ENCODE assay signal across 29 cellular contexts in genomic region chr1:235545294-235545930, GRCh38.
"Had no signal": no experiment of that assay in that cellular context is flagged by ENCODE, and none has a peak within 500 bp of the region (broad histone marks: within the 10 kb centered on the region; RNA-seq: fewer than 3 reads in every experiment).

No MANE protein-coding gene starts in this region.

- H3K27ac ChIP-seq: adrenal gland, KMS-11, Peyer's patch, VCaP had no signal

- H3K27me3 ChIP-seq: adrenal gland, Peyer's patch had no signal

- ATAC-seq: activated CD8-positive, alpha-beta T cell treated with anti-CD3 and anti-CD28 coated beads, Interleukin-2, amount 10 ng/mL, durations not matched to agents 7 days and 5 days; activated naive CD4-positive, alpha-beta T cell treated with anti-CD3 and anti-CD28 coated beads, Interleukin-2, amount 50 U/mL, for 72 hours; PC-3; SK-N-SH treated with all-trans-retinoic acid at 6 μM for 48 hours; T-cell; T-helper 17 cell had no signal

- H3K9ac ChIP-seq: KMS-11 had no signal

- H3K4me2 ChIP-seq: KMS-11 had no signal

- H3K36me3 ChIP-seq: adrenal gland, Peyer's patch had no signal

- H3K9me3 Mint-ChIP-seq: activated B cell treated with CpG ODN at 0.5 μM for 24 hours; activated naive CD4-positive, alpha-beta T cell treated with anti-CD3 and anti-CD28 coated beads for 36 hours; activated naive CD4-positive, alpha-beta T cell treated with anti-CD3 and anti-CD28 coated beads, Interleukin-2, amount 50 U/mL, for 72 hours; activated T-cell treated with anti-CD3 and anti-CD28 coated beads, Interleukin-2, amount 50 U/mL, for 24 hours; activated T-helper 2 cell treated with anti-CD3 and anti-CD28 coated beads, Interferon-gamma antibody, Interleukin-2, Interleukin-4, amounts not matched to agents 10 μg/mL and 5 μg/mL and 100 μg/mL, durations not matched to agents 14 hours and 24 hours and 36 hours; brain; T-cell had no signal

- H3K9me3 ChIP-seq: adrenal gland, Peyer's patch had no signal

- H3K4me3 ChIP-seq: adrenal gland, Peyer's patch had no signal

- H3K4me1 ChIP-seq: Peyer's patch had no signal

- H3K36me3 Mint-ChIP-seq: activated naive CD4-positive, alpha-beta T cell treated with anti-CD3 and anti-CD28 coated beads, Interleukin-2, amount 50 U/mL, for 72 hours; T-cell had no signal

- FAIRE-seq: bronchial epithelial cell had no signal

- DNase-seq: activated B cell treated with CpG ODN at 0.5 μM for 24 hours; activated CD4-positive, alpha-beta T cell treated with anti-CD3 and anti-CD28 coated beads for 4 hours; activated CD4-positive, CD25-positive, alpha-beta regulatory T cell treated with anti-CD3 and anti-CD28 coated beads, Interleukin-2, amount 50 U/mL, for 72 hours; activated CD8-positive, alpha-beta T cell treated with anti-CD3 and anti-CD28 coated beads, Interleukin-2, amount 10 ng/mL, durations not matched to agents 7 days and 5 days; activated gamma-delta T cell; activated naive CD4-positive, alpha-beta T cell treated with anti-CD3 and anti-CD28 coated beads for 36 hours; activated T-cell treated with anti-CD3 and anti-CD28 coated beads, Interleukin-2, amount 50 U/mL, for 24 hours; adrenal gland; MM.1S; NCI-H1092; NCI-H1436 treated with DMSO at 0.1 percent for 48 hours; NCI-H1694 treated with DMSO at 0.1 percent for 48 hours; NCI-H2029; NCI-H345; NCI-H524 treated with DMSO at 0.1 percent for 48 hours; PC-3; Peyer's patch; RPMI8226; SIG-M5; T-cell; T-helper 17 cell; T-helper 9 cell had no signal

- H3K4me3 Mint-ChIP-seq: activated B cell treated with CpG ODN at 0.5 μM for 24 hours; activated CD8-positive, alpha-beta T cell treated with anti-CD3 and anti-CD28 coated beads, Interleukin-2, amount 10 ng/mL, durations not matched to agents 7 days and 5 days; activated naive CD4-positive, alpha-beta T cell treated with anti-CD3 and anti-CD28 coated beads for 36 hours; activated T-cell treated with anti-CD3 and anti-CD28 coated beads, Interleukin-2, amount 50 U/mL, for 24 hours; brain; T-cell; T-helper 17 cell had no signal

- H3K27ac Mint-ChIP-seq: activated B cell treated with CpG ODN at 0.5 μM for 24 hours; activated CD8-positive, alpha-beta T cell treated with anti-CD3 and anti-CD28 coated beads, Interleukin-2, amount 10 ng/mL, durations not matched to agents 7 days and 5 days; activated naive CD4-positive, alpha-beta T cell treated with anti-CD3 and anti-CD28 coated beads for 36 hours; activated naive CD4-positive, alpha-beta T cell treated with anti-CD3 and anti-CD28 coated beads, Interleukin-2, amount 50 U/mL, for 72 hours; activated T-cell treated with anti-CD3 and anti-CD28 coated beads, Interleukin-2, amount 50 U/mL, for 24 hours; activated T-helper 2 cell treated with anti-CD3 and anti-CD28 coated beads, Interferon-gamma antibody, Interleukin-2, Interleukin-4, amounts not matched to agents 10 μg/mL and 5 μg/mL and 100 μg/mL, durations not matched to agents 14 hours and 24 hours and 36 hours; brain; T-cell; T-helper 17 cell had no signal

- H3K27me3 Mint-ChIP-seq: brain had no signal

- H3K4me1 Mint-ChIP-seq: activated B cell treated with CpG ODN at 0.5 μM for 24 hours, T-cell had no signal
